In genomic region chr15:78130466-78131294, GRCh38 we compare ENCODE assay signal across 7 cellular contexts. TPM values are rescaled to one million over a fixed set of nuclear protein-coding genes. Genes with fewer than 3 reads are reported as not detected.
A peak's percentile ranks its signal among the peaks of the same experiment; 100 is the strongest.
DNase-seq lines count a peak whose midpoint lies in the region; ATAC-seq and TF ChIP-seq lines count a peak whose summit lies in the region.

No MANE protein-coding gene starts in this region.

- POLR2A ChIA-PET in HEK293T (lab: Yijun Ruan, JAX), result interaction anchor here (0.9 to 2.5 kb wide), 5 partner anchors 10 to 42 kb away, joined by 3 to 24 read pairs (median 4); partner anchors contain the start of gene IDH3A

- H3K27me3 ChIP-seq in WERI-Rb-1 (ENCODE audit: insufficient read depth, low read depth, severe bottlenecking) (no peaks in the 10 kb centered on the region), right atrium auricular region (no peaks in the 10 kb centered on the region)

- DNase-seq in WERI-Rb-1, result no peak
- DNase-seq in right atrium auricular region (ENCODE audit: low spot score), result no peak
- peak; percentile 32 for DNase-seq in stimulated activated CD4-positive, alpha-beta T cell treated with anti-CD3 and anti-CD28 coated beads, Interleukin-1b, Interleukin-23, amount 100 ng/mL, for 48 hours
- DNase-seq in NCI-H2081 treated with DMSO at 0.1 percent for 48 hours (lab: John Stamatoyannopoulos, UW), result no peak
- no peak for DNase-seq in HEK293T (ENCODE audit: extremely low spot score)

- H3K27ac ChIP-seq in WERI-Rb-1 (peak overlapping the region; percentile 38), right atrium auricular region (peak overlapping the region; percentile 89 to 90)

- CTCF ChIA-PET in HEK293T (lab: Yijun Ruan, JAX), result interaction anchor here (0.6 to 2.3 kb wide), 11 partner anchors 8 to 128 kb away, joined by 3 to 10 read pairs (median 4); no protein-coding TSS in a partner anchor

- H3K4me1 ChIP-seq in right atrium auricular region, result peaks cover 0 to 21% of the 10 kb centered on the region in 2 donors

- H3K9me3 ChIP-seq in WERI-Rb-1 (ENCODE audit: severe bottlenecking) (no peaks in the 10 kb centered on the region), right atrium auricular region (no peaks in the 10 kb centered on the region)

- no peak for TF ChIP-seq CTCF in WERI-Rb-1 (IDR thresholded peaks at IDR 0.05; ENCODE audit: low read depth, low read length)
- no peak for TF ChIP-seq CTCF in right atrium auricular region (IDR thresholded peaks at IDR 0.05)

- H3K36me3 ChIP-seq in WERI-Rb-1, result peaks cover 3% of the 10 kb centered on the region
- H3K36me3 ChIP-seq in right atrium auricular region, result no peaks in the 10 kb centered on the region

- ATAC-seq in GM18868 (IDR thresholded peaks at IDR 0.05; ENCODE audit: unreplicated experiment), result peak; percentile 40
- peak; percentile 33 for ATAC-seq in HG02588 (IDR thresholded peaks at IDR 0.05; ENCODE audit: unreplicated experiment)

- peak overlapping the region; percentile 49 for H3K4me3 ChIP-seq in WERI-Rb-1 (ENCODE audit: low read depth, low read length)
- H3K4me3 ChIP-seq in right atrium auricular region, result peak overlapping the region; percentile 64 to 81

TF ChIP-seq in HEK293T, 16 proteins besides CTCF, POLR2A, EP300 and RAD21:
- no peak for TF ChIP-seq FOXA1 (IDR thresholded peaks at IDR 0.05)
- TF ChIP-seq L3MBTL2 (conservative IDR thresholded peaks at IDR 0.05), result no peak
- no peak for TF ChIP-seq BHLHE40 (IDR thresholded peaks at IDR 0.05; ENCODE audit: borderline replicate concordance)
- TF ChIP-seq ARNT (IDR thresholded peaks at IDR 0.05), result no peak
- no peak for TF ChIP-seq ELF4 (IDR thresholded peaks at IDR 0.05)
- TF ChIP-seq CTBP1 (IDR thresholded peaks at IDR 0.05; ENCODE audit: borderline replicate concordance), result no peak

RNA-seq across cellular contexts. Expression of gene CIB2, which starts 0.6 kb away (rescaled TPM):
- 10 to 100 TPM; 37.2 to 38.6 TPM for total RNA-seq in right atrium auricular region

RNA-seq across cellular contexts. Expression of gene IDH3A, which starts 18.5 kb away (rescaled TPM):
- total RNA-seq in right atrium auricular region, result 100 to 1,000 TPM; 188 to 352 TPM

RNA-seq across cellular contexts. Expression of gene SH2D7, which starts 38.3 kb away (rescaled TPM):
- total RNA-seq in right atrium auricular region, result not detected

RNA-seq across cellular contexts. Expression of gene TBC1D2B, which starts 53.2 kb away (rescaled TPM):
- 10 to 100 TPM; 12.5 to 27.7 TPM for total RNA-seq in right atrium auricular region
